In the genomic region with DNA sequence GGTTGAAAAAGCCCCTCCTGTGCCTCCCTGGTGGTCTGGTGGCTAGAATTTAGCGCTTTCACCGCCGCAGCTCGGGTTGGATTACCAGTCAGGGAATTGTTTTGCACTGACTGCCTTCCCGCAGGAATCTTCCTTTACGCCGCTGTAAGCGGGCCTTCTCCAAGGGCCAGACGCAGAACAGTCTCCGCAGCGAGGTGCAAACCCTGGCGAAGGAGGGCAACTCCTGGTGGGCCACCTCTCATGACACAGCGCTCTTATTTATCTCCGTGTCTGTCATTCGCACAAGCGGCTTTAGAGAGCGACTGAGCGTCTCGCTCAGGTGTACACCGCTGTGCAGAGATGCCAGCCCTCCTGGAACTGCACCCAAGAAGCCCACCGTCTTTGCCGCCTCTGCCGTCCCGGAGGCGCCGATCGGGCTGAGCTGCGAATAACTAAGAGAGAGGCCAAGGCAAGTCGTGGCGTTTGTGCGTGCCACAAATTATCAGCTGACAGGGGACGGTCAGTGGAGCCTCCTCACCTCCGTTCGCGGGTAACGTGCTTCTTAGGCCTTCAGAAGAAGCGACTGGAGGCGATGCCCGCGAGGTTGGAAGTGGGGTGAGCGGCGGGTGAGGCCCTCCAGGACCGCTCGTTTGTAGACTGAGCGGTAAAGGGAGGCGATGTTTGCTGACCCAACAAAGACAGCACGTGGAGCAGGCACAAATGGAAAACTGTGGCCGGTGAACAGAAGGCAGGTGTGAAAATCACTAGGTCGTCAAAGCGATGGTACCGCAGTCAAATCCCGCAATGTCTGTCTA, we compare ENCODE assay signal across 1 cellular context.
TF ChIP-seq lines count a peak whose summit lies in the region.

No MANE protein-coding gene starts in this region.

TF ChIP-seq in GM23338, 12 proteins besides CTCF, POLR2A, EP300 and RAD21 (continued from another document):
- TF ChIP-seq, protein P1, sequence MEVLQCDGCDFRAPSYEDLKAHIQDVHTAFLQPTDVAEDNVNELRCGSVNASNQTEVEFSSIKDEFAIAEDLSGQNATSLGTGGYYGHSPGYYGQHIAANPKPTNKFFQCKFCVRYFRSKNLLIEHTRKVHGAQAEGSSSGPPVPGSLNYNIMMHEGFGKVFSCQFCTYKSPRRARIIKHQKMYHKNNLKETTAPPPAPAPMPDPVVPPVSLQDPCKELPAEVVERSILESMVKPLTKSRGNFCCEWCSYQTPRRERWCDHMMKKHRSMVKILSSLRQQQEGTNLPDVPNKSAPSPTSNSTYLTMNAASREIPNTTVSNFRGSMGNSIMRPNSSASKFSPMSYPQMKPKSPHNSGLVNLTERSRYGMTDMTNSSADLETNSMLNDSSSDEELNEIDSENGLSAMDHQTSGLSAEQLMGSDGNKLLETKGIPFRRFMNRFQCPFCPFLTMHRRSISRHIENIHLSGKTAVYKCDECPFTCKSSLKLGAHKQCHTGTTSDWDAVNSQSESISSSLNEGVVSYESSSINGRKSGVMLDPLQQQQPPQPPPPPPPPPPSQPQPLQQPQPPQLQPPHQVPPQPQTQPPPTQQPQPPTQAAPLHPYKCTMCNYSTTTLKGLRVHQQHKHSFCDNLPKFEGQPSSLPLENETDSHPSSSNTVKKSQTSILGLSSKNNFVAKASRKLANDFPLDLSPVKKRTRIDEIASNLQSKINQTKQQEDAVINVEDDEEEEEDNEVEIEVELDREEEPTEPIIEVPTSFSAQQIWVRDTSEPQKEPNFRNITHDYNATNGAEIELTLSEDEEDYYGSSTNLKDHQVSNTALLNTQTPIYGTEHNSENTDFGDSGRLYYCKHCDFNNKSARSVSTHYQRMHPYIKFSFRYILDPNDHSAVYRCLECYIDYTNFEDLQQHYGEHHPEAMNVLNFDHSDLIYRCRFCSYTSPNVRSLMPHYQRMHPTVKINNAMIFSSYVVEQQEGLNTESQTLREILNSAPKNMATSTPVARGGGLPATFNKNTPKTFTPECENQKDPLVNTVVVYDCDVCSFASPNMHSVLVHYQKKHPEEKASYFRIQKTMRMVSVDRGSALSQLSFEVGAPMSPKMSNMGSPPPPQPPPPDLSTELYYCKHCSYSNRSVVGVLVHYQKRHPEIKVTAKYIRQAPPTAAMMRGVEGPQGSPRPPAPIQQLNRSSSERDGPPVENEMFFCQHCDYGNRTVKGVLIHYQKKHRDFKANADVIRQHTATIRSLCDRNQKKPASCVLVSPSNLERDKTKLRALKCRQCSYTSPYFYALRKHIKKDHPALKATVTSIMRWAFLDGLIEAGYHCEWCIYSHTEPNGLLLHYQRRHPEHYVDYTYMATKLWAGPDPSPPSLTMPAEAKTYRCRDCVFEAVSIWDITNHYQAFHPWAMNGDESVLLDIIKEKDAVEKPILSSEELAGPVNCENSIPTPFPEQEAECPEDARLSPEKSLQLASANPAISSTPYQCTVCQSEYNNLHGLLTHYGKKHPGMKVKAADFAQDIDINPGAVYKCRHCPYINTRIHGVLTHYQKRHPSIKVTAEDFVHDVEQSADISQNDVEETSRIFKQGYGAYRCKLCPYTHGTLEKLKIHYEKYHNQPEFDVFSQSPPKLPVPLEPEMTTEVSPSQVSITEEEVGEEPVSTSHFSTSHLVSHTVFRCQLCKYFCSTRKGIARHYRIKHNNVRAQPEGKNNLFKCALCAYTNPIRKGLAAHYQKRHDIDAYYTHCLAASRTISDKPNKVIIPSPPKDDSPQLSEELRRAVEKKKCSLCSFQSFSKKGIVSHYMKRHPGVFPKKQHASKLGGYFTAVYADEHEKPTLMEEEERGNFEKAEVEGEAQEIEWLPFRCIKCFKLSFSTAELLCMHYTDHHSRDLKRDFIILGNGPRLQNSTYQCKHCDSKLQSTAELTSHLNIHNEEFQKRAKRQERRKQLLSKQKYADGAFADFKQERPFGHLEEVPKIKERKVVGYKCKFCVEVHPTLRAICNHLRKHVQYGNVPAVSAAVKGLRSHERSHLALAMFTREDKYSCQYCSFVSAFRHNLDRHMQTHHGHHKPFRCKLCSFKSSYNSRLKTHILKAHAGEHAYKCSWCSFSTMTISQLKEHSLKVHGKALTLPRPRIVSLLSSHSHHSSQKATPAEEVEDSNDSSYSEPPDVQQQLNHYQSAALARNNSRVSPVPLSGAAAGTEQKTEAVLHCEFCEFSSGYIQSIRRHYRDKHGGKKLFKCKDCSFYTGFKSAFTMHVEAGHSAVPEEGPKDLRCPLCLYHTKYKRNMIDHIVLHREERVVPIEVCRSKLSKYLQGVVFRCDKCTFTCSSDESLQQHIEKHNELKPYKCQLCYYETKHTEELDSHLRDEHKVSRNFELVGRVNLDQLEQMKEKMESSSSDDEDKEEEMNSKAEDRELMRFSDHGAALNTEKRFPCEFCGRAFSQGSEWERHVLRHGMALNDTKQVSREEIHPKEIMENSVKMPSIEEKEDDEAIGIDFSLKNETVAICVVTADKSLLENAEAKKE (CRISPR knock-in tag; IDR thresholded peaks at IDR 0.05): no peak
- TF ChIP-seq NANOG (IDR thresholded peaks at IDR 0.05; ENCODE audit: borderline replicate concordance): no peak
- no peak for TF ChIP-seq POLR2AphosphoS5 (IDR thresholded peaks at IDR 0.05; ENCODE audit: low read depth)
- no peak for TF ChIP-seq JUNB (IDR thresholded peaks at IDR 0.05; ENCODE audit: unreplicated experiment)
TF ChIP-seq in GM23338: peak in this region for 2.
